8 cellular contexts compared by ENCODE assay signal in the genomic region with DNA sequence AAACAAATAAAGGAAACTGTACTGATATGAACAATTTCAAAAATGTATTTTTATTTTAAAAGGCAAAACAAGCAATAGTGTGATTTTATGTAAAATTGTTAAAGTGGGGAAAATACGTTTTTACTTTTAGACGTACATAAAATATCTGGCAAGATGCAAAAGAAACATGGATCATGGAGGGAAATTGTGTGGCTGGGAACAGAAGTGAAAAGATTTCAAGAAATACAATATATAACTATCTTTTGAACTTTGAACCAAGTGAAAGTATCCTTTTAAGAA. TPM values are rescaled to one million over a fixed set of nuclear protein-coding genes. Genes with fewer than 3 reads are reported as not detected.
DNase-seq lines count a peak whose midpoint lies in the region; ATAC-seq and TF ChIP-seq lines count a peak whose summit lies in the region.

No MANE protein-coding gene starts in this region.

- no peaks in the 10 kb centered on the region for H3K36me3 ChIP-seq in GM06990 (ENCODE audit: control insufficient read depth, insufficient read depth, low read length)
- H3K36me3 ChIP-seq in SJCRH30 = peaks cover 3% of the 10 kb centered on the region; the same call in 1 of the 2 replicates
- no peaks in the 10 kb centered on the region for H3K36me3 ChIP-seq in esophagus squamous epithelium
- no peaks in the 10 kb centered on the region for H3K36me3 ChIP-seq in psoas muscle (ENCODE audit: insufficient read depth in 1 of 2, low read depth in 1 of 2)

- no peak for DNase-seq in GM06990 (ENCODE audit: extremely low read depth, insufficient read length)
- no peak for DNase-seq in SJCRH30
- no peak for DNase-seq in esophagus squamous epithelium (lab: John Stamatoyannopoulos, UW)
- DNase-seq in psoas muscle = no peak
- DNase-seq in anterior cingulate cortex (lab: John Stamatoyannopoulos, UW) = no peak
- no peak for DNase-seq in HPDE6-E6E7 (ENCODE audit: extremely low spot score)
- DNase-seq in KG1 (lab: John Stamatoyannopoulos, UW) = no peak
- no peak for DNase-seq in NOMO-1 treated with dmso at 0.1 percent for 144 hours (lab: John Stamatoyannopoulos, UW; ENCODE audit: unreplicated experiment)

- TF ChIP-seq CTCF in GM06990 (IDR thresholded peaks at IDR 0.05; ENCODE audit: insufficient read depth, low read length, poor library complexity, severe bottlenecking) = no peak
- no peak for TF ChIP-seq CTCF in esophagus squamous epithelium (IDR thresholded peaks at IDR 0.05)
- TF ChIP-seq CTCF in psoas muscle (IDR thresholded peaks at IDR 0.05) = no peak

- no peak for TF ChIP-seq POLR2A in esophagus squamous epithelium (IDR thresholded peaks at IDR 0.05)

- H3K27me3 ChIP-seq in GM06990 (replicated peaks; ENCODE audit: control insufficient read depth, insufficient read depth, low read length) (no peaks in the 10 kb centered on the region), SJCRH30 (no peaks in the 10 kb centered on the region), esophagus squamous epithelium (no peaks in the 10 kb centered on the region), psoas muscle (ENCODE audit: insufficient read depth in 3 of 3, low read length in 2 of 3) (no peaks in the 10 kb centered on the region)

- WGBS in esophagus squamous epithelium, 2 donors = 12 to 21% methylated on average over 2 of the region's 2 CpGs
- 37 to 41% (median 38%) methylated on average over 2 of the region's 2 CpGs for WGBS in psoas muscle, 3 donors

- H3K4me3 ChIP-seq in GM06990 (replicated peaks; ENCODE audit: low read depth, low read length) (peak overlapping the region; percentile 93), SJCRH30 (peak overlapping the region; percentile 90), esophagus squamous epithelium (peak overlapping the region; percentile 71 to 89 (median 80)), psoas muscle (peak overlapping the region; percentile 80)

- no peak for ATAC-seq in psoas muscle

- H3K9me3 ChIP-seq in SJCRH30 (replicated peaks) (no peaks in the 10 kb centered on the region), esophagus squamous epithelium (no peaks in the 10 kb centered on the region), psoas muscle (no peaks in the 10 kb centered on the region)

- H3K27ac ChIP-seq in SJCRH30 = peak overlapping the region; percentile 92
- peak overlapping the region; percentile 97 to 100 (median 99) for H3K27ac ChIP-seq in esophagus squamous epithelium
- H3K27ac ChIP-seq in psoas muscle = peak overlapping the region; percentile 95

- H3K4me1 ChIP-seq in SJCRH30 (peaks cover 11% of the 10 kb centered on the region), esophagus squamous epithelium (peaks cover 13 to 51% (median 29%) of the 10 kb centered on the region in 3 donors), psoas muscle (peaks cover 27% of the 10 kb centered on the region)

- intact Hi-C loops in esophagus squamous epithelium (cut with DNase I) = loop anchor here (10.0 kb wide), 1 partner anchor 85 kb away; no protein-coding TSS in a partner anchor
- intact Hi-C loops in psoas muscle (cut with DNase I) = loop anchor here in 1 of 2 donors (2.0 kb wide), 1 partner anchor 235 kb away; the partner anchor contains the start of gene PRXL2C

RNA-seq across cellular contexts. Expression of gene ZNF367, which starts 1.5 kb away (rescaled TPM):
- 31.4 and 35.5 TPM in 2 replicates for total RNA-seq in SJCRH30 (2014; rRNA removed; shearing (Covaris generic))
- total RNA-seq in esophagus squamous epithelium = 1 to 10 TPM; 2.2 to 7.1 (median 4.6) TPM
- total RNA-seq in psoas muscle = 1 to 10 TPM in 2 of 4 donors, under 1 TPM in 2; 0.69 to 1.9 (median 1.2) TPM
- polyA plus RNA-seq in psoas muscle = 1 to 10 TPM; 1.0 to 3.3 (median 1.7) TPM

RNA-seq across cellular contexts. Expression of gene HABP4, which starts 30.3 kb away (rescaled TPM):
- total RNA-seq in SJCRH30 (2014; rRNA removed; shearing (Covaris generic)) = 14.8 and 15.2 TPM in 2 replicates
- total RNA-seq in esophagus squamous epithelium (10 to 100 TPM in 1 of 4 donors, 1 to 10 TPM in 2, under 1 TPM in 1; 0.80 to 12.4 (median 2.7) TPM), psoas muscle (10 to 100 TPM in 2 of 4 donors, 1 to 10 TPM in 2; 6.4 to 14.4 (median 10.0) TPM)
- polyA plus RNA-seq in psoas muscle = 10 to 100 TPM in 1 of 3 donors, 1 to 10 TPM in 2; 8.7 to 13.6 (median 9.3) TPM

RNA-seq across cellular contexts. Expression of gene SLC35D2, which starts 36.1 kb away (rescaled TPM):
- total RNA-seq in SJCRH30 (2014; rRNA removed; shearing (Covaris generic)) = 0.20 TPM in 2 replicates
- total RNA-seq in esophagus squamous epithelium (10 to 100 TPM; 10.3 to 28.5 (median 16.4) TPM), psoas muscle (1 to 10 TPM; 2.1 to 5.9 (median 3.1) TPM)
- polyA plus RNA-seq in psoas muscle = 1 to 10 TPM; 2.0 to 5.3 (median 2.3) TPM
